Comparison of ENCODE assay signal across 12 cellular contexts in the genomic region with DNA sequence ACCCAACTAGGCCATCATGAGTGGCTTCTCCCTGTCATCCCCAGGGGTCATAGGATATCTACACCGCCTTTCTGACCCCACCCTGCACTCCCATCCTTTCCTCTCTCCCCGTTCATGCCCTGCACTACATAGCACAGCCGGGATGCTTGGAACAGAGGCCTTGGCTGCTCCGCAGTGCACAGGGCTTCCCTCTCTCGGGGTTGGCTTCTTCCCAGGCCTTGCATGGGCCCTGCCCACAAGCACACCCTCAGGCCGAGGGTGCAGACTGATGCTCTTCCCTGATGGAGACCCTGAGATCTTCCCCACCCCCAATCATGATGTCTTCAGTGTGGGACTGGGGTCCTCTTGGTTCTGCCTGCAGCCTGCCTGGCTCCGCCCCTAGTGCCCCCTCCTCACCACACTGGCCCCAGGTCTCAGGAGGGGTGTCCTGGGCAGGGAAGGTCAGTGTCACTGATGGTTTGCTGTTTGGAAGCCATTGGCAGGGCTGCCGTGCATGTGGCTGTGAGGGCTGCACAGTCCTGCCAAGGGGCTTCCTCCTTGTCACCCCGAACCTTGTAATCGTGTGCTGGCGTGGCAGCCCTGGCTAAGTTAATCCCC. TPM values are rescaled to one million over a fixed set of nuclear protein-coding genes. Genes with fewer than 3 reads are reported as not detected.
A peak's percentile ranks its signal among the peaks of the same experiment; 100 is the strongest.
DNase-seq lines count a peak whose midpoint lies in the region; ATAC-seq and TF ChIP-seq lines count a peak whose summit lies in the region.
"Had no signal": no experiment of that assay in that cellular context is flagged by ENCODE, and none has a peak within 500 bp of the region (broad histone marks: within the 10 kb centered on the region; RNA-seq: fewer than 3 reads in every experiment).

No MANE protein-coding gene starts in this region.

- H3K27me3 Mint-ChIP-seq in glutamatergic neuron (ENCODE audit: unreplicated experiment), result peaks cover 3% of the 10 kb centered on the region
- no peaks in the 10 kb centered on the region for H3K27me3 Mint-ChIP-seq in stimulated activated memory B cell treated with anti-CD40 and anti-IgM and Interleukin-4, amounts not matched to agents 10 μg/mL and 1 μg/mL and 100 μg/mL, for 72 hours

- H3K36me3 Mint-ChIP-seq in glutamatergic neuron (ENCODE audit: unreplicated experiment), result no peaks in the 10 kb centered on the region
- H3K36me3 Mint-ChIP-seq in stimulated activated memory B cell treated with anti-CD40 and anti-IgM and Interleukin-4, amounts not matched to agents 10 μg/mL and 1 μg/mL and 100 μg/mL, for 72 hours, result peaks cover 39% of the 10 kb centered on the region
- H3K36me3 Mint-ChIP-seq: activated naive CD4-positive, alpha-beta T cell treated with anti-CD3 and anti-CD28 coated beads, Interleukin-2, amount 10 ng/mL, durations not matched to agents 7 days and 5 days had no signal

- H3K4me1 ChIP-seq in osteoblast (ENCODE audit: insufficient read depth, low read length) (peaks cover 82% of the 10 kb centered on the region), upper lobe of left lung (peaks cover 63 to 76% (median 73%) of the 10 kb centered on the region in 4 donors)

- no peak overlapping the region for H3K27ac Mint-ChIP-seq in glutamatergic neuron (ENCODE audit: unreplicated experiment)
- H3K27ac Mint-ChIP-seq in stimulated activated memory B cell treated with anti-CD40 and anti-IgM and Interleukin-4, amounts not matched to agents 10 μg/mL and 1 μg/mL and 100 μg/mL, for 72 hours, result no peak overlapping the region
- H3K27ac Mint-ChIP-seq: activated CD4-positive, alpha-beta T cell treated with anti-CD3 and anti-CD28 coated beads for 36 hours; activated naive CD4-positive, alpha-beta T cell treated with anti-CD3 and anti-CD28 coated beads, Interleukin-2, amount 10 ng/mL, durations not matched to agents 7 days and 5 days had no signal

- H3K79me2 ChIP-seq in osteoblast (ENCODE audit: insufficient read depth, low read length), result no peaks in the 10 kb centered on the region

- peaks cover 4% of the 10 kb centered on the region for H3K9me3 Mint-ChIP-seq in glutamatergic neuron (ENCODE audit: unreplicated experiment)
- no peaks in the 10 kb centered on the region for H3K9me3 Mint-ChIP-seq in stimulated activated memory B cell treated with anti-CD40 and anti-IgM and Interleukin-4, amounts not matched to agents 10 μg/mL and 1 μg/mL and 100 μg/mL, for 72 hours
- H3K9me3 Mint-ChIP-seq: activated naive CD4-positive, alpha-beta T cell treated with anti-CD3 and anti-CD28 coated beads, Interleukin-2, amount 10 ng/mL, durations not matched to agents 7 days and 5 days; neural crest cell had no signal

- H3K27ac ChIP-seq in adipose tissue (ENCODE audit: low read depth, low read length), result peak overlapping the region; percentile 3
- peak overlapping the region; percentile 100 for H3K27ac ChIP-seq in osteoblast (ENCODE audit: low read depth, low read length)
- peak overlapping the region; percentile 84 to 92 (median 90) for H3K27ac ChIP-seq in upper lobe of left lung

- no peaks in the 10 kb centered on the region for H3K9me3 ChIP-seq in osteoblast (ENCODE audit: low read depth, low read length)
- no peaks in the 10 kb centered on the region for H3K9me3 ChIP-seq in upper lobe of left lung

- H2AFZ ChIP-seq in osteoblast (ENCODE audit: low read length), result no peak overlapping the region

- H3K36me3 ChIP-seq in osteoblast (ENCODE audit: insufficient read depth, low read length) (no peaks in the 10 kb centered on the region), upper lobe of left lung (peaks cover 0 to 31% (median 18%) of the 10 kb centered on the region in 4 donors)

- 44 to 76% (median 63%) methylated on average over 11 of the region's 11 CpGs for WGBS in adipose tissue, 3 donors
- 63 to 75% methylated on average over 9 to 10 of the region's 11 CpGs for WGBS in upper lobe of left lung, 2 donors

- TF ChIP-seq POLR2A in upper lobe of left lung (IDR thresholded peaks at IDR 0.05), result no peak

- H3K4me1 Mint-ChIP-seq in glutamatergic neuron (ENCODE audit: low read depth, unreplicated experiment), result peaks cover 34% of the 10 kb centered on the region
- H3K4me1 Mint-ChIP-seq in stimulated activated memory B cell treated with anti-CD40 and anti-IgM and Interleukin-4, amounts not matched to agents 10 μg/mL and 1 μg/mL and 100 μg/mL, for 72 hours, result peaks cover 7% of the 10 kb centered on the region

- no peak for TF ChIP-seq EP300 in upper lobe of left lung (IDR thresholded peaks at IDR 0.05)

- DNase-seq in fibroblast of gingiva (ENCODE audit: low read depth) (peak; percentile 24), osteoblast (ENCODE audit: insufficient read length, low spot score, missing footprints) (peak; percentile 59), upper lobe of left lung (no peak), glutamatergic neuron (no peak), T-helper 2 cell (no peak)
- DNase-seq: activated CD4-positive, alpha-beta T cell treated with anti-CD3 and anti-CD28 coated beads for 36 hours; activated naive CD4-positive, alpha-beta T cell treated with anti-CD3 and anti-CD28 coated beads, Interleukin-2, amount 10 ng/mL, durations not matched to agents 7 days and 5 days; NCI-H1092 treated with DMSO at 0.1 percent for 48 hours; stimulated activated CD4-positive, alpha-beta T cell treated with anti-CD3 and anti-CD28 coated beads, Interleukin-4, amount 100 ng/mL, for 1 hour had no signal

- ATAC-seq in upper lobe of left lung (ENCODE audit: low FRiP score in 2 of 2), result no peak
- no peak for ATAC-seq in stimulated activated memory B cell treated with anti-CD40 and anti-IgM and Interleukin-4, amounts not matched to agents 10 μg/mL and 1 μg/mL and 100 μg/mL, for 72 hours

- H4K20me1 ChIP-seq in osteoblast (ENCODE audit: insufficient read depth, low read length), result no peaks in the 10 kb centered on the region

- H3K27me3 ChIP-seq in osteoblast (ENCODE audit: insufficient read depth, low read length), result no peaks in the 10 kb centered on the region
- no peaks in the 10 kb centered on the region for H3K27me3 ChIP-seq in upper lobe of left lung

- H3K4me3 ChIP-seq in osteoblast (ENCODE audit: insufficient read depth, low read length) (no peak overlapping the region), upper lobe of left lung (no peak overlapping the region)

- H3K4me2 ChIP-seq in osteoblast (ENCODE audit: insufficient read depth, low read length), result peak overlapping the region; percentile 73

- no peak for TF ChIP-seq CTCF in osteoblast (IDR thresholded peaks at IDR 0.05; ENCODE audit: extremely low read depth, low read depth, low read length)
- no peak for TF ChIP-seq CTCF in upper lobe of left lung (IDR thresholded peaks at IDR 0.05)
- no peak for TF ChIP-seq CTCF in glutamatergic neuron (IDR thresholded peaks at IDR 0.05; ENCODE audit: partially characterized antibody, unreplicated experiment)

- H3K4me3 Mint-ChIP-seq in glutamatergic neuron (ENCODE audit: unreplicated experiment), result no peak overlapping the region
- H3K4me3 Mint-ChIP-seq in stimulated activated memory B cell treated with anti-CD40 and anti-IgM and Interleukin-4, amounts not matched to agents 10 μg/mL and 1 μg/mL and 100 μg/mL, for 72 hours, result no peak overlapping the region
- H3K4me3 Mint-ChIP-seq: activated CD4-positive, alpha-beta T cell treated with anti-CD3 and anti-CD28 coated beads for 36 hours; activated naive CD4-positive, alpha-beta T cell treated with anti-CD3 and anti-CD28 coated beads, Interleukin-2, amount 10 ng/mL, durations not matched to agents 7 days and 5 days had no signal

RNA-seq across cellular contexts. Expression of a gene that starts 14.3 kb away (rescaled TPM):
- 10 to 100 TPM; 30.5 to 38.7 (median 33.2) TPM for polyA plus RNA-seq in adipose tissue
- total RNA-seq in osteoblast, result 91.6 and 99.0 TPM in 2 replicates
- 10 to 100 TPM; 36.7 to 97.4 (median 68.4) TPM for total RNA-seq in upper lobe of left lung
- 42.8 TPM for total RNA-seq in glutamatergic neuron (ENCODE audit: unreplicated experiment)

RNA-seq across cellular contexts. Expression of a gene that starts 31.0 kb away (rescaled TPM):
- polyA plus RNA-seq in adipose tissue, result 10 to 100 TPM in 1 of 3 donors, 1 to 10 TPM in 2; 5.2 to 13.9 (median 5.5) TPM
- total RNA-seq in osteoblast, result 1.1 and 1.5 TPM in 2 replicates
- total RNA-seq in upper lobe of left lung, result 1 to 10 TPM in 5 of 6 donors, not detected in 1; 1.3 to 6.3 (median 1.7) TPM
- 4.1 TPM for total RNA-seq in glutamatergic neuron (ENCODE audit: unreplicated experiment)

RNA-seq across cellular contexts. Expression of a gene that starts 40.2 kb away (rescaled TPM):
- polyA plus RNA-seq in adipose tissue, result 10 to 100 TPM; 53.3 to 71.0 (median 59.7) TPM
- total RNA-seq in osteoblast, result 13.0 and 13.4 TPM in 2 replicates
- total RNA-seq in upper lobe of left lung, result 10 to 100 TPM; 34.7 to 71.1 (median 51.4) TPM
- 57.4 TPM for total RNA-seq in glutamatergic neuron (ENCODE audit: unreplicated experiment)

RNA-seq across cellular contexts. Expression of a gene that starts 45.1 kb away (rescaled TPM):
- polyA plus RNA-seq in adipose tissue, result 10 to 100 TPM; 38.7 to 71.3 (median 48.9) TPM
- 43.4 and 44.8 TPM in 2 replicates for total RNA-seq in osteoblast
- total RNA-seq in upper lobe of left lung, result 100 to 1,000 TPM in 1 of 6 donors, 10 to 100 TPM in 5; 61.8 to 104 (median 83.5) TPM
- 62.5 TPM for total RNA-seq in glutamatergic neuron (ENCODE audit: unreplicated experiment)

RNA-seq across cellular contexts. Expression of a gene that starts 55.8 kb away (rescaled TPM):
- 1 to 10 TPM; 3.5 to 7.1 (median 4.5) TPM for polyA plus RNA-seq in adipose tissue
- total RNA-seq in osteoblast (1.8 TPM in 2 replicates), upper lobe of left lung (1 to 10 TPM in 5 of 6 donors, not detected in 1; 1.9 to 6.8 (median 3.8) TPM), glutamatergic neuron (ENCODE audit: unreplicated experiment) (12.0 TPM)

Comparison
In these comparisons a context has a peak if more than half of its experiments do, and no peak if none do; other contexts are left out.
1. H3K27ac ChIP-seq: peak in every context shown above with its lines; median percentile 100 in osteoblast; 90 in upper lobe of left lung; 3 in adipose tissue.
2. DNase-seq: peak in fibroblast of gingiva (single experiment) and osteoblast (single experiment); none in upper lobe of left lung (0 of 2), glutamatergic neuron (single experiment) and T-helper 2 cell (0 of 5).